In genomic region chr5:139104577-139105271, GRCh38 we compare ENCODE assay signal across 8 cellular contexts.
A peak's percentile ranks its signal among the peaks of the same experiment; 100 is the strongest.
DNase-seq lines count a peak whose midpoint lies in the region; ATAC-seq and TF ChIP-seq lines count a peak whose summit lies in the region.

No MANE protein-coding gene starts in this region.

- H2AFZ ChIP-seq in OCI-LY7 (ENCODE audit: low read length): no peak overlapping the region

- intact Hi-C loops in OCI-LY7 (cut with micrococcal nuclease; ENCODE audit: unreplicated experiment): no loop called here

- no TSS peak for BruUV-seq in OCI-LY7 (replicated peaks; lab: Mats Ljungman, UMichigan)

- H3K27me3 ChIP-seq in suprapubic skin: no peaks in the 10 kb centered on the region

- TF ChIP-seq POLR2A in suprapubic skin (IDR thresholded peaks at IDR 0.05): no peak

- no peak for TF ChIP-seq EP300 in suprapubic skin (IDR thresholded peaks at IDR 0.05)

- TF ChIP-seq CTCF in suprapubic skin (IDR thresholded peaks at IDR 0.05): no peak
- no peak for TF ChIP-seq CTCF in OCI-LY7 (conservative IDR thresholded peaks at IDR 0.05; ENCODE audit: low read length)

- no peak overlapping the region for H3K4me2 ChIP-seq in OCI-LY7 (ENCODE audit: low read length)

- CTCF ChIA-PET in OCI-LY7 (lab: Charles Lee; ENCODE audit: unreplicated experiment): no interaction called here

- H3K9me3 ChIP-seq in suprapubic skin (no peaks in the 10 kb centered on the region), OCI-LY7 (ENCODE audit: low read length) (no peaks in the 10 kb centered on the region)

- H3K4me3 ChIP-seq in suprapubic skin (no peak overlapping the region), OCI-LY7 (ENCODE audit: low read depth, low read length, poor library complexity, severe bottlenecking) (no peak overlapping the region)

- 20% methylated on average over 10 of the region's 10 CpGs for WGBS in suprapubic skin

- H3K9me2 ChIP-seq in OCI-LY7 (ENCODE audit: insufficient read depth, low read length): no peaks in the 10 kb centered on the region

- peak; percentile 61 for ATAC-seq in left lobe of liver
- no peak for ATAC-seq in HG02981 (IDR thresholded peaks at IDR 0.05; ENCODE audit: unreplicated experiment)

- H4K20me1 ChIP-seq in OCI-LY7 (ENCODE audit: insufficient read depth, low read length): no peaks in the 10 kb centered on the region

- H3K4me1 ChIP-seq in suprapubic skin (peaks cover 25% of the 10 kb centered on the region), OCI-LY7 (ENCODE audit: insufficient read depth, low read length, poor library complexity, severe bottlenecking) (no peaks in the 10 kb centered on the region)

- DNase-seq in LHCN-M2 (ENCODE audit: low read depth) (peak; percentile 71), caudate nucleus (lab: John Stamatoyannopoulos, UW) (peak in 46 of 61 donors; percentile 24 to 92 (median 64)), left lobe of liver (ENCODE audit: low spot score) (no peak), suprapubic skin (ENCODE audit: low spot score in 2 of 2) (peak in 1 of 2 donors; percentile 72), DMS153 treated with DMSO at 0.1 percent for 48 hours (lab: John Stamatoyannopoulos, UW; ENCODE audit: unreplicated experiment) (no peak), OCI-LY7 (ENCODE audit: low spot score) (no peak), NCI-H146 (lab: John Stamatoyannopoulos, UW) (no peak)

- peak overlapping the region; percentile 87 for H3K27ac ChIP-seq in caudate nucleus (ENCODE audit: low read depth, low read length)
- peak overlapping the region; percentile 56 for H3K27ac ChIP-seq in suprapubic skin
- no peak overlapping the region for H3K27ac ChIP-seq in OCI-LY7 (ENCODE audit: low read depth, low read length, poor library complexity, severe bottlenecking)

- no peaks in the 10 kb centered on the region for H3K79me2 ChIP-seq in OCI-LY7 (ENCODE audit: insufficient read depth, low read depth, low read length)

- POLR2A ChIA-PET in OCI-LY7 (lab: Charles Lee): no interaction called here

- H3K36me3 ChIP-seq in suprapubic skin (no peaks in the 10 kb centered on the region), OCI-LY7 (ENCODE audit: insufficient read depth, low read length) (no peaks in the 10 kb centered on the region)

Comparison
In these comparisons a context has a peak if more than half of its experiments do, and no peak if none do; other contexts are left out.
1. DNase-seq: peak in LHCN-M2 (single experiment) and caudate nucleus (46 of 61); none in left lobe of liver (single experiment), DMS153 treated with DMSO at 0.1 percent for 48 hours (single experiment), OCI-LY7 (single experiment) and NCI-H146 (single experiment).